Comparison of ENCODE assay signal across 9 cellular contexts in the genomic region with DNA sequence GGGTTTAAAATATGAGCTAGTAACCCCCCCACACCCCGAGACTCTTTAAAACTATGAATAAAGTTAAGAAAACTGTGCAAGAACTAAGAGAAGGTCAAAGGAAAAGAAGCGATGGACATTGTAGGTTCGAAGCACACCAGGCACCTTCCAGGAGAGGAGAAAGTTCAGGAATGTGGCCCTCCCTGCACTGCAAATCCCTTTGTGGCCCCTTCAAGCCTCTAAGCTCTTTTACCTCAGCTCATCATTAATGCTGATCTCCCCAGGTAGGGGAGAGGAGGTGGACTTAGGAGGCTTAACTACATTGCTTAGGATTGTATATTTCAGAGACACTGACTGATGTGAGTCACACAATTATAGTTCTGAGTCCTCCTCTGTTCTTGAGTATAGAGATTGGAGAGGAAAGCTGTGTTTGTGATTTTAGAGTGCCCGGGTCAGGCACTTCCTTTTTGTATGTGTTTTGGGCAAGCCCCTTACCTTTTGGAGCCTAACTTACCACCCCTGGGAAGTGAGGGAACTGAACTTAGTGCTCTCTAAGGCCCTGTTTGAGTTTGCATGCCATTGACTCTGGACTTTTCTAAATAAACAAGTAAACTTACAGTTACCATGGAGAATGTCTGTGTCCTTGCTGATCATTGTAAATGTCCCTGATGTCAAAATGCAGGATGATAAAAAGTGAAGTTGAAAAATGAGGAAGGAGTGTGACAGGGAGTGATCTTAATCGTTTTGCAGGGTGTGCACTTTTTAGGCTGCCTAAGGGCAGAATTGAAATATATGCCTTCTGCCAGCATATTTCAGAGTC.
DNase-seq lines count a peak whose midpoint lies in the region; ATAC-seq and TF ChIP-seq lines count a peak whose summit lies in the region.
"Had no signal": no experiment of that assay in that cellular context is flagged by ENCODE, and none has a peak within 500 bp of the region (broad histone marks: within the 10 kb centered on the region; RNA-seq: fewer than 3 reads in every experiment).

No MANE protein-coding gene starts in this region.

- H3K27ac ChIP-seq in breast epithelium (no peak overlapping the region), adipose tissue (ENCODE audit: low read depth, low read length) (peak overlapping the region; percentile 6), right lobe of liver (peak overlapping the region in 1 of 3 donors; percentile 51), urinary bladder (ENCODE audit: low read depth) (peak overlapping the region; percentile 2)

- BruUV-seq in MCF 10A (replicated peaks; lab: Mats Ljungman, UMichigan) = no TSS peak

- POLR2A ChIA-PET in MCF 10A (lab: Yijun Ruan, JAX) = interaction anchor here (0.6 to 4.7 kb wide), 26 partner anchors 9 to 558 kb away, joined by 3 to 39 read pairs (median 4); no protein-coding TSS in a partner anchor

- H3K27me3 ChIP-seq in breast epithelium (no peaks in the 10 kb centered on the region), right lobe of liver (no peaks in the 10 kb centered on the region)

- intact Hi-C loops in MCF 10A (cut with micrococcal nuclease) = no loop called here
- intact Hi-C loops in breast epithelium (cut with DNase I; ENCODE audit: low total_unique reads) = no loop called here
- intact Hi-C loops in right lobe of liver (cut with DNase I) = no loop called here
- intact Hi-C loops in activated CD4-positive, alpha-beta T cell treated with anti-CD3 and anti-CD28 coated beads, Interleukin-2, amount 10 ng/mL, durations not matched to agents 24 days and 14 days (cut with micrococcal nuclease) = no loop called here

- no peak for TF ChIP-seq CTCF in MCF 10A (IDR thresholded peaks at IDR 0.05; ENCODE audit: unreplicated experiment)
- no peak for TF ChIP-seq CTCF in breast epithelium (IDR thresholded peaks at IDR 0.05)
- TF ChIP-seq CTCF in right lobe of liver (IDR thresholded peaks at IDR 0.05) = no peak

- no peak for TF ChIP-seq POLR2A in breast epithelium (IDR thresholded peaks at IDR 0.05)
- no peak for TF ChIP-seq POLR2A in right lobe of liver (IDR thresholded peaks at IDR 0.05)

- DNase-seq in MCF 10A (ENCODE audit: unreplicated experiment) (peak; percentile 47), breast epithelium (ENCODE audit: low spot score in 2 of 2) (no peak), right lobe of liver (no peak), SHP77 treated with DMSO at 0.1 percent for 48 hours (lab: John Stamatoyannopoulos, UW) (no peak)
- DNase-seq in activated CD4-positive, alpha-beta T cell treated with anti-CD3 and anti-CD28 coated beads, Interleukin-2, amount 10 ng/mL, durations not matched to agents 24 days and 14 days = no peak
- DNase-seq: activated CD4-positive, alpha-beta T cell treated with anti-CD3 and anti-CD28 coated beads, Interleukin-2, amount 50 U/mL, for 4 hours had no signal

- H3K4me1 ChIP-seq in breast epithelium = no peaks in the 10 kb centered on the region
- no peaks in the 10 kb centered on the region for H3K4me1 ChIP-seq in right lobe of liver
- H3K4me1 ChIP-seq in urinary bladder (ENCODE audit: insufficient read depth) = no peaks in the 10 kb centered on the region

- H3K4me1 Mint-ChIP-seq in MCF 10A (ENCODE audit: insufficient read depth, unreplicated experiment) = peaks cover 41% of the 10 kb centered on the region
- no peaks in the 10 kb centered on the region for H3K4me1 Mint-ChIP-seq in activated CD4-positive, alpha-beta T cell treated with anti-CD3 and anti-CD28 coated beads, Interleukin-2, amount 10 ng/mL, durations not matched to agents 24 days and 14 days

- H3K9me3 ChIP-seq in breast epithelium (no peaks in the 10 kb centered on the region), right lobe of liver (no peaks in the 10 kb centered on the region)

- WGBS in adipose tissue, 3 donors = 66 to 71% (median 69%) methylated on average over 5 of the region's 5 CpGs
- 45% methylated on average over 5 of the region's 5 CpGs for WGBS in right lobe of liver (ENCODE audit: insufficient coverage, low coverage, low lambda C conversion rate, missing lambda C conversion rate)
- 82% methylated on average over 5 of the region's 5 CpGs for WGBS in urinary bladder

- peaks cover 5% of the 10 kb centered on the region for H3K36me3 Mint-ChIP-seq in MCF 10A (ENCODE audit: insufficient read depth, unreplicated experiment)
- H3K36me3 Mint-ChIP-seq in activated CD4-positive, alpha-beta T cell treated with anti-CD3 and anti-CD28 coated beads, Interleukin-2, amount 10 ng/mL, durations not matched to agents 24 days and 14 days (ENCODE audit: low read depth) = no peaks in the 10 kb centered on the region

- H3K4me3 Mint-ChIP-seq in MCF 10A (ENCODE audit: unreplicated experiment) = no peak overlapping the region
- H3K4me3 Mint-ChIP-seq in activated CD4-positive, alpha-beta T cell treated with anti-CD3 and anti-CD28 coated beads, Interleukin-2, amount 10 ng/mL, durations not matched to agents 24 days and 14 days = no peak overlapping the region

- H3K27me3 Mint-ChIP-seq in MCF 10A (ENCODE audit: insufficient read depth, unreplicated experiment) = no peaks in the 10 kb centered on the region
- peaks cover 7% of the 10 kb centered on the region for H3K27me3 Mint-ChIP-seq in activated CD4-positive, alpha-beta T cell treated with anti-CD3 and anti-CD28 coated beads, Interleukin-2, amount 10 ng/mL, durations not matched to agents 24 days and 14 days

- peak; percentile 58 to 69 (median 60) for ATAC-seq in right lobe of liver
- ATAC-seq in HG02678 (IDR thresholded peaks at IDR 0.05; ENCODE audit: unreplicated experiment) = no peak

- H3K4me3 ChIP-seq in breast epithelium (no peak overlapping the region), right lobe of liver (no peak overlapping the region), urinary bladder (ENCODE audit: low read depth, low read length) (no peak overlapping the region)

- H3K36me3 ChIP-seq in breast epithelium (no peaks in the 10 kb centered on the region), right lobe of liver (no peaks in the 10 kb centered on the region), urinary bladder (ENCODE audit: insufficient read depth) (no peaks in the 10 kb centered on the region)

- H3K27ac Mint-ChIP-seq in MCF 10A (ENCODE audit: low read depth, unreplicated experiment) = peak overlapping the region; percentile 96
- H3K27ac Mint-ChIP-seq in activated CD4-positive, alpha-beta T cell treated with anti-CD3 and anti-CD28 coated beads, Interleukin-2, amount 10 ng/mL, durations not matched to agents 24 days and 14 days = no peak overlapping the region

- no peaks in the 10 kb centered on the region for H3K9me3 Mint-ChIP-seq in MCF 10A (ENCODE audit: unreplicated experiment)
- H3K9me3 Mint-ChIP-seq in activated CD4-positive, alpha-beta T cell treated with anti-CD3 and anti-CD28 coated beads, Interleukin-2, amount 10 ng/mL, durations not matched to agents 24 days and 14 days = no peaks in the 10 kb centered on the region

- CTCF ChIA-PET in MCF 10A (lab: Yijun Ruan, JAX) = interaction anchor here (0.6 to 1.2 kb wide), 8 partner anchors 16 to 825 kb away, joined by 3 to 4 read pairs (median 3); no protein-coding TSS in a partner anchor

Comparison
In these comparisons a context has a peak if more than half of its experiments do, and no peak if none do; other contexts are left out.
1. H3K27ac ChIP-seq: peak in adipose tissue (single experiment) and urinary bladder (single experiment); none in breast epithelium (0 of 2).